ENCODE assay signal across 17 cellular contexts in the genomic region with DNA sequence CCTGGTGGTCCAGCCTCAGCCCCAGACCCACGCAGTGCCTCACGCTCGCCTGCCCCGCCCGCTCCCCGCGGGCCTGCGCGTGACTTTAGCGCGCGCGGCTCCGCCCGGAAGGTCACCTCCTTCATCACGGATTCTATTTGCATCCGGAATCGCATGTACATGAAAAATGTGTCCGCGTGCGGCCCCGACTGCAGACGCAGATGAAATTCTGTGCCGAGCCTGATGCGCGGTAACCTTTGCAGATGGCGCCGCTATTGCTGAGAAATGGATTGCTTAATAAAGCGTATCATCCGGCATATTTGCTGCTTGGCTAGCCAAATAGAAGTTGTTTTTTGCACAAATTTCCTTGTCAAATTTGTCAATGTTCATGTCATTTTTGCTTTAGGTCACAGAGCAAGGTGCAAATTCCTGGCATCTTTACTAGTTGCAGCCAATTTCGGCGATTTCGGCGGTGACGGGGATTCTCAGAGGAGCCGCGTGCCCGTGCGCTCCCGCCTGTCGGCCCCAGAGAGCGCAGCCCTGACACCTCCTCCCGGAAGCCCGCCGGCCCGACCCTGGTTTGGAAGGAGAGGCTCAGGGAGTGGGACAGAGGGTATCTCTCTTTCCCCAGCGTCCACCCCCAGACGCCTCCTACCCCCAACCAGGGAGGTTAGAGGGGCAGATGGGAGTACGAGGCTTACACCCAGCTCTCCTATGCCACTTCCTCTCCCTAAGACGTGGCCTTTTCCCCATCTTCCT.
DNase-seq lines count a peak whose midpoint lies in the region; ATAC-seq, FAIRE-seq and TF ChIP-seq lines count a peak whose summit lies in the region.
"Had no signal": no experiment of that assay in that cellular context is flagged by ENCODE, and none has a peak within 500 bp of the region (broad histone marks: within the 10 kb centered on the region; RNA-seq: fewer than 3 reads in every experiment).

No MANE protein-coding gene starts in this region.

- H3K27me3 ChIP-seq in HUES48 (ENCODE audit: control insufficient read depth, insufficient read depth, low read length) (peaks cover 88% of the 10 kb centered on the region), H1 (replicated peaks in 1 of 4; ENCODE audit: control insufficient read depth in 3 of 4, extremely low read depth in 1 of 4, insufficient read depth in 3 of 4, low read length in 3 of 4) (peaks cover 49 to 70% (median 68%) of the 10 kb centered on the region in 4 experiments)

- no peak for TF ChIP-seq CTCF in H1 (IDR thresholded peaks at IDR 0.05; ENCODE audit: control extremely low read depth in 1 of 3, insufficient read depth in 1 of 3, low read depth in 1 of 3, low read length in 3 of 3)

- H3K4me3 Mint-ChIP-seq in stimulated activated naive B cell treated with anti-CD40 and anti-IgM and Interleukin-4, amounts not matched to agents 10 μg/mL and 1 μg/mL and 100 μg/mL, for 72 hours, result no peak overlapping the region

- FAIRE-seq in H1 (lab: Jason Lieb, UNC), result no peak

- no peak overlapping the region for H2BK120ac ChIP-seq in H1 (replicated peaks; ENCODE audit: low read depth, low read length)

- no peak overlapping the region for H3K23ac ChIP-seq in H1 (ENCODE audit: insufficient read length)

- WGBS in H1 (ENCODE audit: extremely low coverage in 1 of 2, insufficient coverage in 1 of 2, insufficient read length in 1 of 2, insufficient replicate concordance in 2 of 2, low coverage in 1 of 2, low lambda C conversion rate in 2 of 2, missing lambda C conversion rate in 1 of 2), 2 experiments, result 15% methylated on average over 50 of the region's 50 CpGs; no CpG with 5 or more reads in 1 of the 2 experiments

- POLR2A ChIA-PET in H1 (lab: Charles Lee; ENCODE audit: partially characterized antibody), result interaction anchor here (0.6 kb wide), 1 partner anchor 15 kb away, joined by 4 read pairs; no protein-coding TSS in a partner anchor

- peaks cover 0 to 6% of the 10 kb centered on the region in 2 experiments for H4K20me1 ChIP-seq in H1 (replicated peaks in 1 of 2; ENCODE audit: control insufficient read depth in 1 of 2, insufficient read depth in 2 of 2, low read length in 2 of 2)

- H3K79me2 ChIP-seq in H1 (ENCODE audit: control insufficient read depth in 1 of 2, insufficient read depth in 2 of 2, low read length in 2 of 2), result no peaks in the 10 kb centered on the region

- peak overlapping the region; percentile 62 for H3K27ac Mint-ChIP-seq in stimulated activated naive B cell treated with anti-CD40 and anti-IgM and Interleukin-4, amounts not matched to agents 10 μg/mL and 1 μg/mL and 100 μg/mL, for 72 hours

- no peaks in the 10 kb centered on the region for H3K79me1 ChIP-seq in H1 (ENCODE audit: low read depth, low read length)

- no peak overlapping the region for H2AK5ac ChIP-seq in H1 (ENCODE audit: low read depth, low read length)

- H3K9me3 Mint-ChIP-seq in stimulated activated naive B cell treated with anti-CD40 and anti-IgM and Interleukin-4, amounts not matched to agents 10 μg/mL and 1 μg/mL and 100 μg/mL, for 72 hours, result peaks cover 0 to 2% of the 10 kb centered on the region in 2 donors

- no peak overlapping the region for H3K14ac ChIP-seq in H1 (ENCODE audit: insufficient read length)

- H3K27ac ChIP-seq in HUES48 (ENCODE audit: low read depth, low read length) (no peak overlapping the region), H1 (ENCODE audit: low read depth, low read length) (no peak overlapping the region)
- H3K27ac ChIP-seq: PC-9 had no signal

- TF ChIP-seq RAD21 in H1 (IDR thresholded peaks at IDR 0.05 in 1 of 2, conservative IDR thresholded peaks at IDR 0.05 in 1 of 2; ENCODE audit: low read depth in 2 of 2, low read length in 2 of 2), result peak in 1 of 2 experiments; percentile 12; a peak in 1 of 4 replicates

- peak overlapping the region; percentile 71 for H3K18ac ChIP-seq in H1 (ENCODE audit: extremely low read depth, low read length)

- CTCF ChIA-PET in H1 (lab: Charles Lee; ENCODE audit: partially characterized antibody), result interaction anchor here (1.5 kb wide), 1 partner anchor 69 kb away, joined by 4 read pairs; no protein-coding TSS in a partner anchor

- H3K4me1 ChIP-seq in HUES48 (ENCODE audit: control insufficient read depth, insufficient read depth, low read length) (peaks cover 19% of the 10 kb centered on the region), H1 (replicated peaks in 1 of 4; ENCODE audit: control insufficient read depth in 3 of 4, insufficient read depth in 4 of 4, low read length in 3 of 4) (peaks cover 0 to 14% (median 8%) of the 10 kb centered on the region in 4 experiments; a peak in 6 of 7 replicates)

- peak overlapping the region; percentile 66 for H4K8ac ChIP-seq in H1 (ENCODE audit: extremely low read depth, insufficient read depth, low read length)

- H3K4me3 ChIP-seq in HUES48 (ENCODE audit: low read depth, low read length) (peak overlapping the region; percentile 32; the same call in 1 of the 2 replicates), H1 (ENCODE audit: extremely low read depth in 1 of 4, insufficient read depth in 2 of 4, low read depth in 3 of 4, low read length in 4 of 4) (peak overlapping the region in 2 of 4 experiments; percentile 5 to 41; a peak in 3 of 8 replicates)
- H3K4me3 ChIP-seq: PC-9 had no signal

- H2BK5ac ChIP-seq in H1 (ENCODE audit: low read depth, low read length), result no peak overlapping the region

- H3K27me3 Mint-ChIP-seq in stimulated activated naive B cell treated with anti-CD40 and anti-IgM and Interleukin-4, amounts not matched to agents 10 μg/mL and 1 μg/mL and 100 μg/mL, for 72 hours, result peaks cover 76 to 91% of the 10 kb centered on the region in 2 donors

- H3K9ac ChIP-seq in HUES48 (ENCODE audit: low read depth, low read length) (no peak overlapping the region), H1 (replicated peaks in 1 of 4; ENCODE audit: extremely low read depth in 1 of 4, low read depth in 3 of 4, low read length in 3 of 4) (no peak overlapping the region)

- no peak for TF ChIP-seq EP300 in H1 (IDR thresholded peaks at IDR 0.05; ENCODE audit: borderline replicate concordance in 1 of 2, low read depth in 2 of 2, low read length in 2 of 2)

- H4K5ac ChIP-seq in H1 (ENCODE audit: insufficient read length, low read depth, low read length), result no peak overlapping the region

- H3K23me2 ChIP-seq in H1 (ENCODE audit: low read depth, low read length), result peaks cover 13% of the 10 kb centered on the region; the same call in 1 of the 2 replicates

- H3K36me3 Mint-ChIP-seq in stimulated activated naive B cell treated with anti-CD40 and anti-IgM and Interleukin-4, amounts not matched to agents 10 μg/mL and 1 μg/mL and 100 μg/mL, for 72 hours, result peaks cover 0 to 4% of the 10 kb centered on the region in 2 donors

- DNase-seq in H1 (ENCODE audit: low read depth in 1 of 2, low spot score in 2 of 2) (no peak), iPS-NIHi11 (ENCODE audit: low spot score) (peak; percentile 42), NCI-H1694 (lab: John Stamatoyannopoulos, UW) (no peak), left lobe of liver (ENCODE audit: low spot score) (no peak), T-helper 2 cell (no peak)
- DNase-seq in stimulated activated naive B cell treated with anti-CD40 and anti-IgM and Interleukin-4, amounts not matched to agents 10 μg/mL and 1 μg/mL and 100 μg/mL, for 72 hours, result no peak
- DNase-seq: AML-193, COR-L47, EL, GOT3, NCI-H1417 treated with DMSO at 0.1 percent for 48 hours, NCI-H2029, NCI-H2171, NCI-H748 treated with DMSO at 0.1 percent for 48 hours, PC-9, SW 1271 had no signal

- H3K36me3 ChIP-seq in HUES48 (ENCODE audit: control insufficient read depth, insufficient read depth, low read length), result no peaks in the 10 kb centered on the region
- no peaks in the 10 kb centered on the region; a peak in 1 of 8 replicates for H3K36me3 ChIP-seq in H1 (ENCODE audit: control insufficient read depth in 2 of 4, insufficient read depth in 4 of 4, low read length in 3 of 4)

- peak overlapping the region; percentile 65; the same call in 1 of the 2 replicates for H2BK15ac ChIP-seq in H1 (ENCODE audit: low read length)

- no peak for ATAC-seq in stimulated activated naive B cell treated with anti-CD40 and anti-IgM and Interleukin-4, amounts not matched to agents 10 μg/mL and 1 μg/mL and 100 μg/mL, for 72 hours (replicated peaks)
- ATAC-seq in left lobe of liver, result no peak

- H2AFZ ChIP-seq in H1 (ENCODE audit: low read length), result no peak overlapping the region
- H2AFZ ChIP-seq: PC-9 had no signal

- H3K4me1 Mint-ChIP-seq in stimulated activated naive B cell treated with anti-CD40 and anti-IgM and Interleukin-4, amounts not matched to agents 10 μg/mL and 1 μg/mL and 100 μg/mL, for 72 hours, result peaks cover 16 to 17% of the 10 kb centered on the region in 2 donors

- H2BK12ac ChIP-seq in H1 (ENCODE audit: low read depth, low read length), result peak overlapping the region; percentile 43; the same call in 1 of the 2 replicates

- no peak overlapping the region for H3K56ac ChIP-seq in H1 (replicated peaks; ENCODE audit: insufficient read length, low read depth, low read length)

- no peak overlapping the region for H3K4ac ChIP-seq in H1 (replicated peaks; ENCODE audit: insufficient read length, low read depth, low read length)

- H3K9me3 ChIP-seq in HUES48 (ENCODE audit: control insufficient read depth, insufficient read depth, low read length) (no peaks in the 10 kb centered on the region), H1 (ENCODE audit: insufficient read depth in 2 of 2, low read depth in 1 of 2, low read length in 1 of 2) (no peaks in the 10 kb centered on the region)

- no peak overlapping the region for H4K91ac ChIP-seq in H1 (replicated peaks; ENCODE audit: insufficient read length, low read length)

- H3K4me2 ChIP-seq in H1 (ENCODE audit: insufficient read depth in 1 of 2, low read depth in 2 of 2, low read length in 2 of 2), result peak overlapping the region; percentile 51 to 52
- H3K4me2 ChIP-seq: PC-9 had no signal

- H2BK20ac ChIP-seq in H1 (ENCODE audit: low read length), result no peak overlapping the region

- TF ChIP-seq POLR2A in H1 (IDR thresholded peaks at IDR 0.05; ENCODE audit: control extremely low read depth in 1 of 2, low read depth in 2 of 2, low read length in 2 of 2), result no peak

TF ChIP-seq in H1, 55 proteins besides CTCF, POLR2A, EP300 and RAD21 (continues in another document):
- peak; percentile 67 for TF ChIP-seq RNF2 (IDR thresholded peaks at IDR 0.05; ENCODE audit: borderline replicate concordance, low read depth, low read length, missing control alignments, poor library complexity, severe bottlenecking)
- TF ChIP-seq CEBPB (IDR thresholded peaks at IDR 0.05; ENCODE audit: low read depth, low read length), result no peak
- no peak for TF ChIP-seq ZNF274 (IDR thresholded peaks at IDR 0.05; ENCODE audit: borderline replicate concordance, extremely low read depth, low read length)
- TF ChIP-seq SAP30 (IDR thresholded peaks at IDR 0.05; ENCODE audit: insufficient read depth, insufficient replicate concordance, low read length), result no peak
- TF ChIP-seq, protein P1, sequence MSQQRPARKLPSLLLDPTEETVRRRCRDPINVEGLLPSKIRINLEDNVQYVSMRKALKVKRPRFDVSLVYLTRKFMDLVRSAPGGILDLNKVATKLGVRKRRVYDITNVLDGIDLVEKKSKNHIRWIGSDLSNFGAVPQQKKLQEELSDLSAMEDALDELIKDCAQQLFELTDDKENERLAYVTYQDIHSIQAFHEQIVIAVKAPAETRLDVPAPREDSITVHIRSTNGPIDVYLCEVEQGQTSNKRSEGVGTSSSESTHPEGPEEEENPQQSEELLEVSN (IDR thresholded peaks at IDR 0.05), result peak; percentile 98
- TF ChIP-seq SUZ12 (IDR thresholded peaks at IDR 0.05; ENCODE audit: low read length), result peak; percentile 95
